In genomic region chr6:18444176-18444575, GRCh38 we compare ENCODE assay signal across 28 cellular contexts. TPM values are rescaled to one million over a fixed set of nuclear protein-coding genes. Genes with fewer than 3 reads are reported as not detected.
DNase-seq lines count a peak whose midpoint lies in the region; ATAC-seq and TF ChIP-seq lines count a peak whose summit lies in the region.
"Had no signal": no experiment of that assay in that cellular context is flagged by ENCODE, and none has a peak within 500 bp of the region (broad histone marks: within the 10 kb centered on the region; RNA-seq: fewer than 3 reads in every experiment).

No MANE protein-coding gene starts in this region.

- no peak for TF ChIP-seq POLR2A in esophagus muscularis mucosa (IDR thresholded peaks at IDR 0.05; ENCODE audit: low read depth)

- TF ChIP-seq CTCF in esophagus muscularis mucosa (IDR thresholded peaks at IDR 0.05): no peak
- no peak for TF ChIP-seq CTCF in psoas muscle (IDR thresholded peaks at IDR 0.05)

- H3K27ac ChIP-seq in esophagus muscularis mucosa (replicated peaks in 1 of 4) (peak overlapping the region in 3 of 4 donors; percentile 8 to 55 (median 11)), psoas muscle (peak overlapping the region; percentile 41), aorta (ENCODE audit: low read depth in 1 of 2, low read length in 2 of 2) (no peak overlapping the region)
- H3K27ac ChIP-seq: 22Rv1, epithelial cell of prostate, stomach, VCaP had no signal

- no peaks in the 10 kb centered on the region for H3K27me3 ChIP-seq in esophagus muscularis mucosa
- no peaks in the 10 kb centered on the region for H3K27me3 ChIP-seq in psoas muscle (ENCODE audit: insufficient read depth in 3 of 3, low read length in 2 of 3)
- H3K27me3 ChIP-seq in aorta (ENCODE audit: control insufficient read depth in 1 of 2, insufficient read depth in 2 of 2, low read length in 1 of 2): no peaks in the 10 kb centered on the region
- H3K27me3 ChIP-seq: stomach had no signal

- no peak for TF ChIP-seq EP300 in esophagus muscularis mucosa (IDR thresholded peaks at IDR 0.05)

- intact Hi-C loops in esophagus muscularis mucosa (cut with DNase I): no loop called here
- intact Hi-C loops in psoas muscle (cut with DNase I): no loop called here
- intact Hi-C loops in aorta (cut with DNase I): no loop called here

- H3K9me3 ChIP-seq in esophagus muscularis mucosa (no peaks in the 10 kb centered on the region), psoas muscle (no peaks in the 10 kb centered on the region), aorta (ENCODE audit: control insufficient read depth, low read length) (no peaks in the 10 kb centered on the region)
- H3K9me3 ChIP-seq: stomach had no signal

- ATAC-seq in psoas muscle: no peak
- no peak for ATAC-seq in aorta (ENCODE audit: low FRiP score)
- ATAC-seq: activated T-cell treated with anti-CD3 and anti-CD28 coated beads, Interleukin-2, amount 50 U/mL, for 4 hours; CD8-positive, alpha-beta T cell; PC-3 had no signal

- H3K4me3 ChIP-seq in esophagus muscularis mucosa (peak overlapping the region; percentile 0 to 24 (median 12)), psoas muscle (no peak overlapping the region), aorta (ENCODE audit: low read length in 2 of 2) (peak overlapping the region; percentile 30 to 41)
- H3K4me3 ChIP-seq: smooth muscle cell, stomach had no signal

- H3K36me3 ChIP-seq in esophagus muscularis mucosa (no peaks in the 10 kb centered on the region), psoas muscle (ENCODE audit: insufficient read depth in 1 of 2, low read depth in 1 of 2) (peaks cover 0 to 15% of the 10 kb centered on the region in 2 donors), aorta (ENCODE audit: control insufficient read depth in 1 of 2, insufficient read depth in 2 of 2, low read length in 1 of 2) (no peaks in the 10 kb centered on the region)
- H3K36me3 ChIP-seq: stomach had no signal

- 46% methylated on average over 5 of the region's 5 CpGs for WGBS in esophagus muscularis mucosa
- 37 to 57% (median 39%) methylated on average over 5 of the region's 5 CpGs for WGBS in psoas muscle, 3 donors
- WGBS in aorta, 2 donors: 3 to 6% methylated on average over 5 of the region's 5 CpGs

- DNase-seq in NCI-H2171 treated with DMSO at 0.1 percent for 48 hours (lab: John Stamatoyannopoulos, UW) (peak; percentile 5), NCI-H2171 (lab: John Stamatoyannopoulos, UW) (no peak), esophagus muscularis mucosa (ENCODE audit: extremely low spot score) (no peak), psoas muscle (no peak), aorta (no peak), hippocampal formation (lab: John Stamatoyannopoulos, UW) (no peak), superior temporal gyrus (ENCODE audit: extremely low spot score) (no peak), germinal center (ENCODE audit: low spot score) (no peak)
- DNase-seq: activated CD4-positive, alpha-beta T cell treated with anti-CD3 and anti-CD28 coated beads, Interleukin-2, amount 10 ng/mL, durations not matched to agents 7 days and 5 days; activated T-cell treated with anti-CD3 and anti-CD28 coated beads, Interleukin-2, amount 50 U/mL, for 4 hours; CD8-positive, alpha-beta T cell; effector CD8-positive, alpha-beta T cell; hypothalamus; immature natural killer cell; naive B cell; NCI-H1092; NCI-H1694 treated with DMSO at 0.1 percent for 48 hours; NCI-H526; NK-92 treated with Interleukin-12 subunit alpha and Interleukin-12 subunit beta, amount 100 ng/mL, for 24 hours; nucleus accumbens; PC-3; stimulated activated CD4-positive, alpha-beta T cell treated with anti-CD3 and anti-CD28 coated beads, Interleukin-1b, Interleukin-23, amount 100 ng/mL, for 48 hours; stomach; T-helper 2 cell had no signal

- H3K4me1 ChIP-seq in esophagus muscularis mucosa: peaks cover 0 to 15% (median 11%) of the 10 kb centered on the region in 4 donors
- H3K4me1 ChIP-seq in psoas muscle: peaks cover 70% of the 10 kb centered on the region
- peaks cover 0 to 4% of the 10 kb centered on the region in 2 donors for H3K4me1 ChIP-seq in aorta (ENCODE audit: control insufficient read depth in 1 of 2, insufficient read depth in 2 of 2, low read length in 2 of 2)

RNA-seq across cellular contexts. Expression of gene RNF144B, which starts 57.0 kb away (rescaled TPM):
- total RNA-seq in esophagus muscularis mucosa (10 to 100 TPM in 3 of 4 donors, 1 to 10 TPM in 1; 6.6 to 20.0 (median 12.1) TPM), psoas muscle (10 to 100 TPM; 33.6 to 94.9 (median 65.4) TPM), aorta (10 to 100 TPM; 24.2 to 35.9 TPM)
- polyA plus RNA-seq in psoas muscle (10 to 100 TPM in 1 of 3 donors, 1 to 10 TPM in 2; 6.0 to 34.5 (median 7.9) TPM), aorta (1 to 10 TPM; 4.9 to 6.2 TPM)

Comparison
In these comparisons a context has a peak if more than half of its experiments do, and no peak if none do; other contexts are left out.
1. H3K27ac ChIP-seq: peak in esophagus muscularis mucosa (3 of 4) and psoas muscle (single experiment); none in aorta (0 of 2).